1 cellular context compared by ENCODE assay signal in the genomic region with DNA sequence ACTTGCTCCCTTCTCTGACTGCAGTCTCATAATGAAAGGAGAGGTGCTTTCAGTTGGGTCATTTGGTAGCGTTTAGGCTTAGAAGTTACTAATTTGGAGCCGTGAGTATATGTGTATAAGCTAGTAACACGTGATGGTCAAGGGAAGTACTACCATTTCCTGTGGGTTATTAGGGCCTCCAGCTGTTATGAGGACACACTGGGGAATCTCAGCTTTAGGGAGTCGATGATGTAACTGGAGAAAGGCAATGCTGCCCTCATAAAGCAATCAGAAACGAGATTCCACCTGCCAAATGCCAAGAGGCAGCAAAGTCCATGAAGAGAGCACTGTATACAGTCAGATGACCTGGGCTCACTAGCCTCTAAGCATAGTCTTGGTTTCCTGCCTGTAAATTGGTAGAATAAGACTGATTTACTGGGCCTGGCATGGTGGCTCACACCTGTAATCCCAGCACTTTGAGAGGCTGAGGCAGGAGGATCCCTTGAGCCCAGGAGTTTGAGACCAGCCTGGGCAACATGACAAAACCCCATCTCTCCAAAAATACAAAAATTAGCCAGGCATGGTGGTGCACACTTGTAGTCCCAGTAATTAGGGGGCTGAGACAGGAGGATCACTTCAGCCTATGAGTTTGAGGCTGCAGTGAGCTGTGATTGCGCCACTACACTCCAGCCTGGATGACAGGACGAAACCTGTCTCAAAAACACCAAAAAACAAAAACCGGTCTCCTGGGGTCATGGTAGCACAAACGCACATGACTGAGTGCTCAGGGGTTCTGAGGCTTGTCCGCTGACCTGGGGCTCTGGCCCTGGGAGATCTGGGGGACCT.
A peak's percentile ranks its signal among the peaks of the same experiment; 100 is the strongest.
TF ChIP-seq lines count a peak whose summit lies in the region.

No MANE protein-coding gene starts in this region.

TF ChIP-seq in endothelial cell of umbilical vein, 7 proteins besides CTCF, POLR2A, EP300 and RAD21:
- TF ChIP-seq, protein P1, sequence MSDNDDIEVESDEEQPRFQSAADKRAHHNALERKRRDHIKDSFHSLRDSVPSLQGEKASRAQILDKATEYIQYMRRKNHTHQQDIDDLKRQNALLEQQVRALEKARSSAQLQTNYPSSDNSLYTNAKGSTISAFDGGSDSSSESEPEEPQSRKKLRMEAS (IDR thresholded peaks at IDR 0.05; ENCODE audit: insufficient read depth, insufficient read length), result peak; percentile 57
- TF ChIP-seq POLR2AphosphoS5 (IDR thresholded peaks at IDR 0.05; ENCODE audit: insufficient read depth, low read depth, low read length) (peak; percentile 53), MYC (IDR thresholded peaks at IDR 0.05; ENCODE audit: low read depth, low read length) (no peak)
TF ChIP-seq in endothelial cell of umbilical vein: peak in this region for 2.
